34 cellular contexts compared by ENCODE assay signal in the genomic region with DNA sequence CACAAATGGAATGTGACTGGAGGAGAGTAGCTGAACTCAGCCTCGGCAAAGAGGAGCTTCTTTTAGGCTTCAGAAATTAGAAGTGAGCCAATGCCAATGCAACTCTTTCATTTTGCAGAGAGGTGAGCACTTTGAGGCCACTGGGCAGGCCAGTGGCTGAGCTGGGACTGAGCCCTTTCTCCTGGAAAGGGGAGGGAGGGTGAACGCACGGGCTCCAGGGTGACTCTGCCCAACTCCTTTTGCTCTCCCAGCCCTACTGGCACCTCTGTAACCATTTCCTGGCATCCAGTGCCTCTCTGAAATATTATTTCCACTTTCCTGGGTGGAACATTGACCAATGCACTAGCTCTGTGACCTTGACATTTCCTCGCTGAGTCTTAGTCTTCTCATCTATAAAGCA.
"Had no signal": no experiment of that assay in that cellular context is flagged by ENCODE, and none has a peak within 500 bp of the region (broad histone marks: within the 10 kb centered on the region; RNA-seq: fewer than 3 reads in every experiment).

No MANE protein-coding gene starts in this region.

- DNase-seq: Karpas-422, Kasumi-1, MG63, MM.1S, MV-4-11, NCI-H1048, NCI-H1092, NCI-H1092 treated with DMSO at 0.1 percent for 48 hours, NCI-H1105, NCI-H1105 treated with DMSO at 0.1 percent for 48 hours, NCI-H1417, NCI-H1417 treated with DMSO at 0.1 percent for 48 hours, NCI-H1436, NCI-H1436 treated with DMSO at 0.1 percent for 48 hours, NCI-H146, NCI-H1694, NCI-H1694 treated with DMSO at 0.1 percent for 48 hours, NCI-H187, NCI-H187 treated with DMSO at 0.1 percent for 48 hours, NCI-H1930, NCI-H2029, NCI-H2029 treated with DMSO at 0.1 percent for 48 hours, NCI-H2081, NCI-H2081 treated with DMSO at 0.1 percent for 48 hours, NCI-H2107, NCI-H2171, NCI-H2171 treated with DMSO at 0.1 percent for 48 hours, NCI-H2227 treated with DMSO at 0.1 percent for 48 hours, NCI-H226, NCI-H345, NCI-H446, NCI-H446 treated with DMSO at 0.1 percent for 48 hours, NCI-H510A had no signal

- H3K9me3 ChIP-seq: MG63 had no signal

- H3K36me3 ChIP-seq: MG63 had no signal

- H3K27me3 ChIP-seq: MG63 had no signal

- H3K27ac ChIP-seq: KMS-11 had no signal

- H3K4me3 ChIP-seq: MG63 had no signal
